Comparison of ENCODE assay signal across 20 cellular contexts in the genomic region with DNA sequence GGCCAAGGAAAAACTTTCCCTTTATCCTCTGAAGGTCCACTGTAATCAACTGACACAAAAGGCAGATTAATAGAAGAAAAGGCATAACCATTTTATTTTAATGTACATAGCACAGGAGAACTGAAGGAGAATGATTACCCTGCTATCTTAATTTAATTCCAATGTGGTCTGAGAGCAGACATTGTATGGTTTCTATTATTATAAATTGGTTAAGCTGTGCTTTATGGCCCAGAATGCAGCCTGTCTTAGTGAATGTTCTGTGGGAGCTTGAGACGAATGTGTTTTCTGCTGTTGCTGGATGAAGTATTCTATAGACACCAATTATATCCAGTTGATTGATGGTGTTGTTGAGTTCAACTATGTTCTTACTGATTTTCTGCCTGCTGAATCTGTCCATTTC. TPM values are rescaled to one million over a fixed set of nuclear protein-coding genes. Genes with fewer than 3 reads are reported as not detected.
DNase-seq lines count a peak whose midpoint lies in the region; ATAC-seq and TF ChIP-seq lines count a peak whose summit lies in the region.
"Had no signal": no experiment of that assay in that cellular context is flagged by ENCODE, and none has a peak within 500 bp of the region (broad histone marks: within the 10 kb centered on the region; RNA-seq: fewer than 3 reads in every experiment).

No MANE protein-coding gene starts in this region.

- no peaks in the 10 kb centered on the region for H3K27me3 ChIP-seq in BE2C
- H3K27me3 ChIP-seq: BLaER1 had no signal

- H3K4me1 Mint-ChIP-seq in activated T-helper 17 cell treated with anti-CD3 and anti-CD28 coated beads, Interleukin-2, amount 50 U/mL, for 72 hours, result no peaks in the 10 kb centered on the region
- peaks cover 23% of the 10 kb centered on the region for H3K4me1 Mint-ChIP-seq in nephron
- H3K4me1 Mint-ChIP-seq in activated naive CD8-positive, alpha-beta T cell treated with anti-CD3 and anti-CD28 coated beads for 36 hours, result no peaks in the 10 kb centered on the region
- H3K4me1 Mint-ChIP-seq: CD8-positive, alpha-beta memory T cell had no signal

- H3K4me3 ChIP-seq in BE2C (ENCODE audit: low read depth, low read length), result no peak overlapping the region
- H3K4me3 ChIP-seq: A549, BLaER1, GM23338 had no signal

- H3K27ac Mint-ChIP-seq in activated T-helper 17 cell treated with anti-CD3 and anti-CD28 coated beads, Interleukin-2, amount 50 U/mL, for 72 hours, result peak overlapping the region; percentile 43
- H3K27ac Mint-ChIP-seq in nephron, result peak overlapping the region; percentile 25 to 64 (median 26)
- no peak overlapping the region for H3K27ac Mint-ChIP-seq in activated naive CD8-positive, alpha-beta T cell treated with anti-CD3 and anti-CD28 coated beads for 36 hours
- H3K27ac Mint-ChIP-seq: GM23338, HFFc6 had no signal

- TF ChIP-seq CTCF in BE2C (IDR thresholded peaks at IDR 0.05; ENCODE audit: low read depth, low read length) (no peak), nephron (IDR thresholded peaks at IDR 0.05; ENCODE audit: unreplicated experiment in 3 of 3) (no peak)

- no peaks in the 10 kb centered on the region for H3K9me3 Mint-ChIP-seq in activated T-helper 17 cell treated with anti-CD3 and anti-CD28 coated beads, Interleukin-2, amount 50 U/mL, for 72 hours
- no peaks in the 10 kb centered on the region for H3K9me3 Mint-ChIP-seq in nephron
- H3K9me3 Mint-ChIP-seq in activated naive CD8-positive, alpha-beta T cell treated with anti-CD3 and anti-CD28 coated beads for 36 hours, result no peaks in the 10 kb centered on the region
- H3K9me3 Mint-ChIP-seq: CD8-positive, alpha-beta memory T cell; GM23338; HFFc6 had no signal

- no peak for ATAC-seq in activated T-helper 17 cell treated with anti-CD3 and anti-CD28 coated beads, Interleukin-2, amount 50 U/mL, for 72 hours (replicated peaks)
- ATAC-seq in HG03097 (IDR thresholded peaks at IDR 0.05; ENCODE audit: low FRiP score, unreplicated experiment) (no peak), GM18511 (IDR thresholded peaks at IDR 0.05; ENCODE audit: unreplicated experiment) (no peak)
- ATAC-seq: A549, GM23338, HCT116 had no signal

- peaks cover 32% of the 10 kb centered on the region for H3K4me1 ChIP-seq in BE2C
- H3K4me1 ChIP-seq: A549 had no signal

- H3K4me3 Mint-ChIP-seq in activated T-helper 17 cell treated with anti-CD3 and anti-CD28 coated beads, Interleukin-2, amount 50 U/mL, for 72 hours, result no peak overlapping the region
- no peak overlapping the region for H3K4me3 Mint-ChIP-seq in nephron
- no peak overlapping the region for H3K4me3 Mint-ChIP-seq in activated naive CD8-positive, alpha-beta T cell treated with anti-CD3 and anti-CD28 coated beads for 36 hours
- H3K4me3 Mint-ChIP-seq: CD14-positive monocyte; CD8-positive, alpha-beta memory T cell; GM23338; HFFc6 had no signal

- no peaks in the 10 kb centered on the region for H3K36me3 ChIP-seq in BE2C
- H3K36me3 ChIP-seq: BLaER1 had no signal

- H3K36me3 Mint-ChIP-seq in activated T-helper 17 cell treated with anti-CD3 and anti-CD28 coated beads, Interleukin-2, amount 50 U/mL, for 72 hours (ENCODE audit: low read depth), result no peaks in the 10 kb centered on the region
- H3K36me3 Mint-ChIP-seq in nephron (ENCODE audit: low read depth), result no peaks in the 10 kb centered on the region
- H3K36me3 Mint-ChIP-seq in activated naive CD8-positive, alpha-beta T cell treated with anti-CD3 and anti-CD28 coated beads for 36 hours, result no peaks in the 10 kb centered on the region
- H3K36me3 Mint-ChIP-seq: CD14-positive monocyte had no signal

- DNase-seq in BE2C (peak; percentile 27), NCI-H2227 treated with DMSO at 0.1 percent for 48 hours (lab: John Stamatoyannopoulos, UW) (peak; percentile 38)
- no peak for DNase-seq in activated CD4-positive, alpha-beta T cell treated with anti-CD3 and anti-CD28 coated beads for 1 hour
- DNase-seq in activated naive CD8-positive, alpha-beta T cell treated with anti-CD3 and anti-CD28 coated beads for 36 hours, result no peak
- DNase-seq: AML-193; CD8-positive, alpha-beta memory T cell; COR-L47; DMS 273 treated with DMSO at 0.1 percent for 48 hours; DMS53; HFFc6; IMR-90 had no signal

- no peaks in the 10 kb centered on the region for H3K9me3 ChIP-seq in BE2C
- H3K9me3 ChIP-seq: A549, BLaER1 had no signal

- H3K27me3 Mint-ChIP-seq in activated T-helper 17 cell treated with anti-CD3 and anti-CD28 coated beads, Interleukin-2, amount 50 U/mL, for 72 hours, result no peaks in the 10 kb centered on the region
- no peaks in the 10 kb centered on the region for H3K27me3 Mint-ChIP-seq in nephron (ENCODE audit: low read depth)
- no peaks in the 10 kb centered on the region for H3K27me3 Mint-ChIP-seq in activated naive CD8-positive, alpha-beta T cell treated with anti-CD3 and anti-CD28 coated beads for 36 hours

RNA-seq across cellular contexts. Expression of a gene that starts 25.0 kb away (rescaled TPM):
- polyA plus RNA-seq in BE2C (2012; ENCODE audit: insufficient read depth, insufficient read length, low read depth), result 40.9 TPM
- 100 to 1,000 TPM; 217 to 280 TPM for total RNA-seq in activated T-helper 17 cell treated with anti-CD3 and anti-CD28 coated beads, Interleukin-2, amount 50 U/mL, for 72 hours
- total RNA-seq in activated naive CD8-positive, alpha-beta T cell treated with anti-CD3 and anti-CD28 coated beads for 36 hours, result 100 to 1,000 TPM; 105 to 114 TPM

Comparison
In these comparisons a context has a peak if more than half of its experiments do, and no peak if none do; other contexts are left out.
1. DNase-seq: peak in BE2C (single experiment) and NCI-H2227 treated with DMSO at 0.1 percent for 48 hours (single experiment); none in activated CD4-positive, alpha-beta T cell treated with anti-CD3 and anti-CD28 coated beads for 1 hour (single experiment) and activated naive CD8-positive, alpha-beta T cell treated with anti-CD3 and anti-CD28 coated beads for 36 hours (single experiment).